12 cellular contexts compared by ENCODE assay signal in genomic region chr19:54391589-54392061, GRCh38. TPM values are rescaled to one million over a fixed set of nuclear protein-coding genes. Genes with fewer than 3 reads are reported as not detected.
A peak's percentile ranks its signal among the peaks of the same experiment; 100 is the strongest.
DNase-seq lines count a peak whose midpoint lies in the region; ATAC-seq, FAIRE-seq and TF ChIP-seq lines count a peak whose summit lies in the region.
"Had no signal": no experiment of that assay in that cellular context is flagged by ENCODE, and none has a peak within 500 bp of the region (broad histone marks: within the 10 kb centered on the region; RNA-seq: fewer than 3 reads in every experiment).

No MANE protein-coding gene starts in this region.

- CTCF ChIA-PET in A549 (lab: Yijun Ruan, JAX), result interaction anchor here (0.6 to 4.3 kb wide), 56 partner anchors 9 to 1241 kb away, joined by 3 to 70 read pairs (median 6); partner anchors contain the start of genes LILRA5, MBOAT7 and TTYH1

- H3K4me3 ChIP-seq in A549, result no peak overlapping the region
- H3K4me3 ChIP-seq: vagina had no signal

- no peak overlapping the region for H3K27ac ChIP-seq in A549
- H3K27ac ChIP-seq: KMS-11, vagina had no signal

- H3K4me3 Mint-ChIP-seq in brain, result peak overlapping the region in 1 of 5 experiments; percentile 22
- H3K4me3 Mint-ChIP-seq in activated T-helper 1 cell treated with anti-CD3 and anti-CD28 coated beads, Interleukin-12 subunit alpha, Interleukin-12 subunit beta, Interleukin-2, Interleukin-4 antibody, amounts not matched to agents 30 ng/mL and 10 ng/mL and 1 ng/mL, durations not matched to agents 14 hours and 24 hours and 36 hours, result no peak overlapping the region
- H3K4me3 Mint-ChIP-seq: HFFc6; stimulated activated effector memory CD8-positive, alpha-beta T cell treated with anti-CD3 and anti-CD28 coated beads, Interleukin-12 subunit alpha, Interleukin-12 subunit beta, amount 100 ng/mL, for 72 hours had no signal

- peaks cover 38% of the 10 kb centered on the region for H3K4me1 Mint-ChIP-seq in brain
- H3K4me1 Mint-ChIP-seq in activated T-helper 1 cell treated with anti-CD3 and anti-CD28 coated beads, Interleukin-12 subunit alpha, Interleukin-12 subunit beta, Interleukin-2, Interleukin-4 antibody, amounts not matched to agents 30 ng/mL and 10 ng/mL and 1 ng/mL, durations not matched to agents 14 hours and 24 hours and 36 hours (ENCODE audit: low read depth), result peaks cover 38% of the 10 kb centered on the region

- DNase-seq in A549 (ENCODE audit: low read depth in 1 of 2, low spot score in 1 of 2) (peak in 1 of 2 experiments; percentile 41), HT-29 (ENCODE audit: low spot score) (peak; percentile 48), T1000 (lab: John Stamatoyannopoulos, UW) (no peak)
- DNase-seq in activated T-helper 1 cell treated with anti-CD3 and anti-CD28 coated beads, Interleukin-12 subunit alpha, Interleukin-12 subunit beta, Interleukin-2, Interleukin-4 antibody, amounts not matched to agents 30 ng/mL and 10 ng/mL and 1 ng/mL, durations not matched to agents 14 hours and 24 hours and 36 hours (ENCODE audit: low spot score), result no peak

- no peaks in the 10 kb centered on the region for H3K9me3 Mint-ChIP-seq in brain
- no peaks in the 10 kb centered on the region for H3K9me3 Mint-ChIP-seq in activated T-helper 1 cell treated with anti-CD3 and anti-CD28 coated beads, Interleukin-12 subunit alpha, Interleukin-12 subunit beta, Interleukin-2, Interleukin-4 antibody, amounts not matched to agents 30 ng/mL and 10 ng/mL and 1 ng/mL, durations not matched to agents 14 hours and 24 hours and 36 hours
- H3K9me3 Mint-ChIP-seq: activated naive CD8-positive, alpha-beta T cell treated with anti-CD3 and anti-CD28 coated beads, Interleukin-2, amount 10 ng/mL, durations not matched to agents 7 days and 5 days; stimulated activated effector memory CD8-positive, alpha-beta T cell treated with anti-CD3 and anti-CD28 coated beads, Interleukin-12 subunit alpha, Interleukin-12 subunit beta, amount 100 ng/mL, for 72 hours had no signal

- H3K4me2 ChIP-seq in A549, result no peak overlapping the region
- H3K4me2 ChIP-seq: KMS-11 had no signal

- peak overlapping the region in 4 of 5 experiments; percentile 51 to 90 (median 63) for H3K27ac Mint-ChIP-seq in brain
- H3K27ac Mint-ChIP-seq in activated T-helper 1 cell treated with anti-CD3 and anti-CD28 coated beads, Interleukin-12 subunit alpha, Interleukin-12 subunit beta, Interleukin-2, Interleukin-4 antibody, amounts not matched to agents 30 ng/mL and 10 ng/mL and 1 ng/mL, durations not matched to agents 14 hours and 24 hours and 36 hours, result no peak overlapping the region
- H3K27ac Mint-ChIP-seq: HFFc6 had no signal

- no peaks in the 10 kb centered on the region for H3K36me3 Mint-ChIP-seq in brain
- no peaks in the 10 kb centered on the region for H3K36me3 Mint-ChIP-seq in activated T-helper 1 cell treated with anti-CD3 and anti-CD28 coated beads, Interleukin-12 subunit alpha, Interleukin-12 subunit beta, Interleukin-2, Interleukin-4 antibody, amounts not matched to agents 30 ng/mL and 10 ng/mL and 1 ng/mL, durations not matched to agents 14 hours and 24 hours and 36 hours (ENCODE audit: low read depth)
- H3K36me3 Mint-ChIP-seq: activated naive CD8-positive, alpha-beta T cell treated with anti-CD3 and anti-CD28 coated beads, Interleukin-2, amount 10 ng/mL, durations not matched to agents 7 days and 5 days; stimulated activated effector memory CD8-positive, alpha-beta T cell treated with anti-CD3 and anti-CD28 coated beads, Interleukin-12 subunit alpha, Interleukin-12 subunit beta, amount 100 ng/mL, for 72 hours had no signal

- H3K9me3 ChIP-seq in A549, result peaks cover 7% of the 10 kb centered on the region; the same call in 2 of the 3 replicates
- H3K9me3 ChIP-seq: vagina had no signal

- 4% methylated on average over 4 of the region's 4 CpGs for WGBS in A549 (ENCODE audit: missing lambda C conversion rate)

- TF ChIP-seq POLR2A in A549 (IDR thresholded peaks at IDR 0.05; ENCODE audit: low read length), result no peak

- TF ChIP-seq RAD21 in A549 (conservative IDR thresholded peaks at IDR 0.05 in 1 of 2, IDR thresholded peaks at IDR 0.05 in 1 of 2), result peak in 1 of 2 experiments; percentile 25; a peak in 1 of 5 replicates

- no peak for FAIRE-seq in A549 (lab: Jason Lieb, UNC)

- intact Hi-C loops in activated T-helper 1 cell treated with anti-CD3 and anti-CD28 coated beads, Interleukin-12 subunit alpha, Interleukin-12 subunit beta, Interleukin-2, Interleukin-4 antibody, amounts not matched to agents 30 ng/mL and 10 ng/mL and 1 ng/mL, durations not matched to agents 14 hours and 24 hours and 36 hours (cut with micrococcal nuclease), result loop anchor here (1.0 to 5.0 kb wide), 3 partner anchors 37 to 159 kb away; no protein-coding TSS in a partner anchor

- no peak for TF ChIP-seq EP300 in A549 (IDR thresholded peaks at IDR 0.05)

- H3K27me3 Mint-ChIP-seq in brain, result peaks cover 15% of the 10 kb centered on the region
- peaks cover 13% of the 10 kb centered on the region for H3K27me3 Mint-ChIP-seq in activated T-helper 1 cell treated with anti-CD3 and anti-CD28 coated beads, Interleukin-12 subunit alpha, Interleukin-12 subunit beta, Interleukin-2, Interleukin-4 antibody, amounts not matched to agents 30 ng/mL and 10 ng/mL and 1 ng/mL, durations not matched to agents 14 hours and 24 hours and 36 hours (ENCODE audit: insufficient read depth)

- ATAC-seq in A549 (peak; percentile 89), GM18861 (IDR thresholded peaks at IDR 0.05; ENCODE audit: unreplicated experiment) (no peak)

- POLR2A ChIA-PET in A549 (lab: Yijun Ruan, JAX), result interaction anchor here (1.4 kb wide), 1 partner anchor 254 kb away, joined by 3 read pairs; the partner anchor contains the start of gene CNOT3

- no peak; the same call in 2 of the 3 replicates for TF ChIP-seq CTCF in A549 (IDR thresholded peaks at IDR 0.05)
- no peak for TF ChIP-seq CTCF in brain (conservative IDR thresholded peaks at IDR 0.05)

- H3K4me1 ChIP-seq in A549, result 0 out of 3 replicates have a peak, but pooled peaks cover 5% of the 10 kb centered on the region

TF ChIP-seq in A549, 52 proteins besides CTCF, POLR2A, EP300 and RAD21 (continues in another document):
- no peak for TF ChIP-seq EHMT2 (IDR thresholded peaks at IDR 0.05; ENCODE audit: low read depth)
- TF ChIP-seq PHF8 (IDR thresholded peaks at IDR 0.05; ENCODE audit: borderline replicate concordance, low read depth), result no peak

RNA-seq across cellular contexts. Expression of gene TTYH1, which starts 23.6 kb away (rescaled TPM):
- polyA plus RNA-seq in A549 (2011; rRNA removed) (0.31 and 0.56 TPM in 2 replicates), A549 (2017; fragmentation: RNase III; extraction: RNeasy Plus Mini Kit Qiagen cat#74134 plus additional on column Dnase treatment) (0.15 to 0.32 TPM in 2 of 3 replicates, not detected in the other), brain (ENCODE audit: insufficient read depth, low read depth, low replicate concordance) (211 TPM)
- polyA plus RNA-seq in A549 (2012; cell fraction: cytosol; rRNA removed), result 0.26 and 0.33 TPM in 2 replicates
- polyA plus RNA-seq in A549 (2012; cell fraction: nucleus; rRNA removed), result 0.48 and 0.50 TPM in 2 replicates
- polyA minus RNA-seq in A549 (2011; rRNA and poly(A)+ RNA removed), result 0.29 and 1.1 TPM in 2 replicates
- not detected in 2 replicates for total RNA-seq in HT-29 (2014; rRNA removed; shearing (Covaris generic))
- total RNA-seq in activated T-helper 1 cell treated with anti-CD3 and anti-CD28 coated beads, Interleukin-12 subunit alpha, Interleukin-12 subunit beta, Interleukin-2, Interleukin-4 antibody, amounts not matched to agents 30 ng/mL and 10 ng/mL and 1 ng/mL, durations not matched to agents 14 hours and 24 hours and 36 hours, result 0.49 and 0.59 TPM in 2 replicates

RNA-seq across cellular contexts. Expression of gene LAIR1, which starts 26.9 kb away (rescaled TPM):
- not detected in 2 replicates for polyA plus RNA-seq in A549 (2011; rRNA removed)
- polyA plus RNA-seq in A549 (2012; cell fraction: cytosol; rRNA removed), result not detected in 2 replicates
- polyA plus RNA-seq in A549 (2012; cell fraction: nucleus; rRNA removed), result 0.01 TPM in 1 of 2 replicates, not detected in the other
- not detected in 3 replicates for polyA plus RNA-seq in A549 (2017; fragmentation: RNase III; extraction: RNeasy Plus Mini Kit Qiagen cat#74134 plus additional on column Dnase treatment)
- polyA minus RNA-seq in A549 (2011; rRNA and poly(A)+ RNA removed), result not detected in 2 replicates
- not detected in 2 replicates for total RNA-seq in HT-29 (2014; rRNA removed; shearing (Covaris generic))
- 4.3 TPM for polyA plus RNA-seq in brain (ENCODE audit: insufficient read depth, low read depth, low replicate concordance)
- 9.2 and 9.4 TPM in 2 replicates for total RNA-seq in activated T-helper 1 cell treated with anti-CD3 and anti-CD28 coated beads, Interleukin-12 subunit alpha, Interleukin-12 subunit beta, Interleukin-2, Interleukin-4 antibody, amounts not matched to agents 30 ng/mL and 10 ng/mL and 1 ng/mL, durations not matched to agents 14 hours and 24 hours and 36 hours
- total RNA-seq: HFFc6 had no signal

RNA-seq across cellular contexts. Expression of gene LILRA4, which starts 52.7 kb away (rescaled TPM):
- polyA plus RNA-seq in A549 (2011; rRNA removed) (not detected in 2 replicates), A549 (2017; fragmentation: RNase III; extraction: RNeasy Plus Mini Kit Qiagen cat#74134 plus additional on column Dnase treatment) (not detected in 3 replicates), brain (ENCODE audit: insufficient read depth, low read depth, low replicate concordance) (2.5 TPM)
- polyA plus RNA-seq in A549 (2012; cell fraction: cytosol; rRNA removed), result not detected in 2 replicates
- polyA plus RNA-seq in A549 (2012; cell fraction: nucleus; rRNA removed), result not detected in 2 replicates
- not detected in 2 replicates for polyA minus RNA-seq in A549 (2011; rRNA and poly(A)+ RNA removed)
- not detected in 2 replicates for total RNA-seq in HT-29 (2014; rRNA removed; shearing (Covaris generic))
- total RNA-seq in activated T-helper 1 cell treated with anti-CD3 and anti-CD28 coated beads, Interleukin-12 subunit alpha, Interleukin-12 subunit beta, Interleukin-2, Interleukin-4 antibody, amounts not matched to agents 30 ng/mL and 10 ng/mL and 1 ng/mL, durations not matched to agents 14 hours and 24 hours and 36 hours, result not detected in 2 replicates
- total RNA-seq: activated naive CD8-positive, alpha-beta T cell treated with anti-CD3 and anti-CD28 coated beads, Interleukin-2, amount 10 ng/mL, durations not matched to agents 7 days and 5 days; HFFc6; OCI-LY7; vagina had no signal

RNA-seq across cellular contexts. Expression of gene LENG8, which starts 57.4 kb away (rescaled TPM):
- polyA plus RNA-seq in A549 (2011; rRNA removed) (30.6 and 52.8 TPM in 2 replicates), A549 (2017; fragmentation: RNase III; extraction: RNeasy Plus Mini Kit Qiagen cat#74134 plus additional on column Dnase treatment) (137 to 148 TPM (median 140 TPM) in 3 replicates), brain (ENCODE audit: insufficient read depth, low read depth, low replicate concordance) (30.9 TPM)
- polyA plus RNA-seq in A549 (2012; cell fraction: cytosol; rRNA removed), result 48.4 and 62.4 TPM in 2 replicates
- 643 and 655 TPM in 2 replicates for polyA plus RNA-seq in A549 (2012; cell fraction: nucleus; rRNA removed)
- 42.5 and 48.1 TPM in 2 replicates for polyA minus RNA-seq in A549 (2011; rRNA and poly(A)+ RNA removed)
- 153 TPM in 2 replicates for total RNA-seq in HT-29 (2014; rRNA removed; shearing (Covaris generic))
- 192 and 193 TPM in 2 replicates for total RNA-seq in activated T-helper 1 cell treated with anti-CD3 and anti-CD28 coated beads, Interleukin-12 subunit alpha, Interleukin-12 subunit beta, Interleukin-2, Interleukin-4 antibody, amounts not matched to agents 30 ng/mL and 10 ng/mL and 1 ng/mL, durations not matched to agents 14 hours and 24 hours and 36 hours

Comparison
In these comparisons a context has a peak if more than half of its experiments do, and no peak if none do; other contexts are left out.
1. RNA of gene LAIR1, which starts 26.9 kb away (total RNA-seq): 9.2 to 9.4 TPM in activated T-helper 1 cell treated with anti-CD3 and anti-CD28 coated beads, Interleukin-12 subunit alpha, Interleukin-12 subunit beta, Interleukin-2, Interleukin-4 antibody, amounts not matched to agents 30 ng/mL and 10 ng/mL and 1 ng/mL, durations not matched to agents 14 hours and 24 hours and 36 hours; not detected in HT-29; every median in the first group is over 10 times any median in the second.